In genomic region chr1:221841291-221841982, GRCh38 we compare ENCODE assay signal across 1 cellular context.
TF ChIP-seq lines count a peak whose summit lies in the region.

No MANE protein-coding gene starts in this region.

TF ChIP-seq in IMR-90, 13 proteins besides CTCF, POLR2A, EP300 and RAD21:
- TF ChIP-seq CEBPB (IDR thresholded peaks at IDR 0.05; ENCODE audit: low read depth, low read length): no peak
- TF ChIP-seq SMC3 (IDR thresholded peaks at IDR 0.05; ENCODE audit: low read depth, low read length): no peak
- no peak for TF ChIP-seq BHLHE40 (IDR thresholded peaks at IDR 0.05; ENCODE audit: low read depth, low read length)
- TF ChIP-seq RCOR1 (IDR thresholded peaks at IDR 0.05; ENCODE audit: insufficient replicate concordance, low read length): no peak
